14 cellular contexts compared by ENCODE assay signal in genomic region chr14:67570453-67570852, GRCh38. TPM values are rescaled to one million over a fixed set of nuclear protein-coding genes. Genes with fewer than 3 reads are reported as not detected.
DNase-seq lines count a peak whose midpoint lies in the region; ATAC-seq, FAIRE-seq and TF ChIP-seq lines count a peak whose summit lies in the region.
"Had no signal": no experiment of that assay in that cellular context is flagged by ENCODE, and none has a peak within 500 bp of the region (broad histone marks: within the 10 kb centered on the region; RNA-seq: fewer than 3 reads in every experiment).

No MANE protein-coding gene starts in this region.

- DNase-seq in HTR-8/SVneo (ENCODE audit: insufficient read length, low spot score) (no peak), SK-MEL-5 (ENCODE audit: low read depth, low spot score) (peak; percentile 98), pons (ENCODE audit: low spot score) (peak; percentile 69), urothelium cell line (ENCODE audit: low spot score) (no peak), GM12891 (ENCODE audit: insufficient read length, low spot score) (no peak)
- no peak for DNase-seq in stimulated activated CD4-positive, alpha-beta T cell treated with anti-CD3 and anti-CD28 coated beads, Interleukin-4, amount 100 ng/mL, for 24 hours
- DNase-seq: CD8-positive, alpha-beta T cell; COR-L47; DMS53; DND-41; EL; H9 had no signal

- ATAC-seq in HG03159 (IDR thresholded peaks at IDR 0.05; ENCODE audit: unreplicated experiment) = no peak

- no peak for TF ChIP-seq POLR2A in GM12891 (IDR thresholded peaks at IDR 0.05; ENCODE audit: low read depth, low read length)

- peak; percentile 89 for FAIRE-seq in HTR-8/SVneo (lab: Jason Lieb, UNC)
- peak; percentile 73 for FAIRE-seq in urothelium cell line (lab: Jason Lieb, UNC)
- no peak for FAIRE-seq in GM12891 (lab: Jason Lieb, UNC)
- FAIRE-seq: H1 had no signal

- in situ Hi-C loops in SK-MEL-5 (cut with HindIII; ENCODE audit: low pct_unique_long_range_greater_than_20kb, low sequenced_read_pairs) = no loop called here

TF ChIP-seq in GM12891, 5 proteins besides CTCF, POLR2A, EP300 and RAD21:
- TF ChIP-seq SPI1 (IDR thresholded peaks at IDR 0.05; ENCODE audit: low read depth, low read length) (no peak), POLR2AphosphoS5 (IDR thresholded peaks at IDR 0.05; ENCODE audit: low read depth, low read length) (no peak), POU2F2 (IDR thresholded peaks at IDR 0.05; ENCODE audit: low read depth, low read length) (no peak), PAX5 (IDR thresholded peaks at IDR 0.05; ENCODE audit: insufficient read depth, low read length, severe bottlenecking) (no peak)

RNA-seq across cellular contexts. Expression of gene PIGH, which starts 29.6 kb away (rescaled TPM):
- 48.7 and 52.4 TPM in 2 replicates for total RNA-seq in SK-MEL-5 (2014; rRNA removed; shearing (Covaris generic))
- polyA plus RNA-seq in SK-MEL-5 (2015; cell fraction: cytosol; rRNA removed) = 48.4 and 53.2 TPM in 2 replicates
- polyA plus RNA-seq in SK-MEL-5 (2015; cell fraction: nucleus; rRNA removed) = 63.1 and 68.5 TPM in 2 replicates
- polyA plus RNA-seq in GM12891 (2012; ENCODE audit: low read depth, missing spikeins) = 16.2 TPM

RNA-seq across cellular contexts. Expression of gene PLEKHH1, which starts 37.4 kb away (rescaled TPM):
- 143 and 156 TPM in 2 replicates for total RNA-seq in SK-MEL-5 (2014; rRNA removed; shearing (Covaris generic))
- 122 and 158 TPM in 2 replicates for polyA plus RNA-seq in SK-MEL-5 (2015; cell fraction: cytosol; rRNA removed)
- polyA plus RNA-seq in SK-MEL-5 (2015; cell fraction: nucleus; rRNA removed) = 784 and 815 TPM in 2 replicates
- 0.69 TPM for polyA plus RNA-seq in GM12891 (2012; ENCODE audit: low read depth, missing spikeins)

RNA-seq across cellular contexts. Expression of gene ARG2, which starts 49.3 kb away (rescaled TPM):
- 3.1 and 5.3 TPM in 2 replicates for total RNA-seq in SK-MEL-5 (2014; rRNA removed; shearing (Covaris generic))
- 2.5 and 5.2 TPM in 2 replicates for polyA plus RNA-seq in SK-MEL-5 (2015; cell fraction: cytosol; rRNA removed)
- polyA plus RNA-seq in SK-MEL-5 (2015; cell fraction: nucleus; rRNA removed) = 0.87 and 1.6 TPM in 2 replicates
- 1.5 TPM for polyA plus RNA-seq in GM12891 (2012; ENCODE audit: low read depth, missing spikeins)

Comparison
In these comparisons a context has a peak if more than half of its experiments do, and no peak if none do; other contexts are left out.
1. DNase-seq: peak in SK-MEL-5 (single experiment) and pons (single experiment); none in HTR-8/SVneo (single experiment), urothelium cell line (single experiment), GM12891 (single experiment) and stimulated activated CD4-positive, alpha-beta T cell treated with anti-CD3 and anti-CD28 coated beads, Interleukin-4, amount 100 ng/mL, for 24 hours (single experiment).